ENCODE assay signal across 9 cellular contexts in genomic region chr16:31877876-31878642, GRCh38. TPM values are rescaled to one million over a fixed set of nuclear protein-coding genes. Genes with fewer than 3 reads are reported as not detected.
A peak's percentile ranks its signal among the peaks of the same experiment; 100 is the strongest.
DNase-seq lines count a peak whose midpoint lies in the region; ATAC-seq and TF ChIP-seq lines count a peak whose summit lies in the region.
"Had no signal": no experiment of that assay in that cellular context is flagged by ENCODE, and none has a peak within 500 bp of the region (broad histone marks: within the 10 kb centered on the region; RNA-seq: fewer than 3 reads in every experiment).

No MANE protein-coding gene starts in this region.

- no peaks in the 10 kb centered on the region for H3K27me3 Mint-ChIP-seq in CD4-positive, alpha-beta memory T cell
- no peaks in the 10 kb centered on the region for H3K27me3 Mint-ChIP-seq in chondrocyte (ENCODE audit: low read depth)
- H3K27me3 Mint-ChIP-seq in osteocyte (ENCODE audit: unreplicated experiment) = no peaks in the 10 kb centered on the region

- ATAC-seq in HG02970 (IDR thresholded peaks at IDR 0.05; ENCODE audit: low FRiP score, unreplicated experiment) (no peak), GM21619 (IDR thresholded peaks at IDR 0.05; ENCODE audit: unreplicated experiment) (no peak), right cardiac atrium (no peak)

- CTCF ChIA-PET in CD4-positive, alpha-beta memory T cell (lab: Charles Lee; ENCODE audit: partially characterized antibody) = interaction anchor here (1.6 kb wide), 1 partner anchor 9 kb away, joined by 15 read pairs; no protein-coding TSS in a partner anchor

- peak in 1 of 5 donors; percentile 43 for DNase-seq in CD4-positive, alpha-beta memory T cell
- DNase-seq in MM.1S (no peak), chondrocyte (ENCODE audit: low spot score) (no peak), osteocyte (ENCODE audit: extremely low spot score, unreplicated experiment) (no peak), dermis blood vessel endothelial cell (no peak), right cardiac atrium (no peak)
- DNase-seq: mesendoderm had no signal

- H2AFZ ChIP-seq in MM.1S (ENCODE audit: low read length) = no peak overlapping the region

- peak overlapping the region; percentile 71 to 98 (median 86) for H3K4me3 Mint-ChIP-seq in CD4-positive, alpha-beta memory T cell
- no peak overlapping the region for H3K4me3 Mint-ChIP-seq in chondrocyte (ENCODE audit: unreplicated experiment)
- no peak overlapping the region for H3K4me3 Mint-ChIP-seq in osteocyte (ENCODE audit: unreplicated experiment)

- no peaks in the 10 kb centered on the region for H3K9me3 ChIP-seq in CD4-positive, alpha-beta memory T cell (ENCODE audit: control insufficient read depth in 1 of 2, low read length in 2 of 2)
- H3K9me3 ChIP-seq in MM.1S (replicated peaks; ENCODE audit: insufficient read depth, low read length) = no peaks in the 10 kb centered on the region
- H3K9me3 ChIP-seq in right cardiac atrium (ENCODE audit: control insufficient read depth, low read length) = no peaks in the 10 kb centered on the region

- H3K9me2 ChIP-seq in MM.1S (replicated peaks; ENCODE audit: insufficient read depth, low read length) = no peaks in the 10 kb centered on the region

- peak overlapping the region; percentile 87 to 98 (median 95) for H3K27ac Mint-ChIP-seq in CD4-positive, alpha-beta memory T cell
- peak overlapping the region; percentile 98 for H3K27ac Mint-ChIP-seq in chondrocyte (ENCODE audit: unreplicated experiment)
- H3K27ac Mint-ChIP-seq in osteocyte (ENCODE audit: unreplicated experiment) = peak overlapping the region; percentile 98

- H3K79me2 ChIP-seq in MM.1S (ENCODE audit: low read length) = peaks cover 95% of the 10 kb centered on the region

- H3K36me3 ChIP-seq in CD4-positive, alpha-beta memory T cell (ENCODE audit: insufficient read depth, low read length) = no peaks in the 10 kb centered on the region
- H3K36me3 ChIP-seq in MM.1S (replicated peaks; ENCODE audit: insufficient read depth, low read length) = peaks cover 21% of the 10 kb centered on the region

- no peaks in the 10 kb centered on the region for H3K27me3 ChIP-seq in CD4-positive, alpha-beta memory T cell (ENCODE audit: insufficient read depth, low read length)
- no peaks in the 10 kb centered on the region for H3K27me3 ChIP-seq in MM.1S (replicated peaks; ENCODE audit: insufficient read depth, low read length)
- no peaks in the 10 kb centered on the region for H3K27me3 ChIP-seq in right cardiac atrium (ENCODE audit: control insufficient read depth, insufficient read depth)

- POLR2A ChIA-PET in CD4-positive, alpha-beta memory T cell (lab: Charles Lee; ENCODE audit: partially characterized antibody) = interaction anchor here (1.0 to 2.2 kb wide), 4 partner anchors 9 to 761 kb away, joined by 3 to 12 read pairs (median 4); partner anchors contain the start of genes FUS and KAT8

- peaks cover 43% of the 10 kb centered on the region for H3F3A ChIP-seq in MM.1S (ENCODE audit: insufficient read depth, low read length)

- peak overlapping the region in 1 of 2 donors; percentile 20 for H3K4me3 ChIP-seq in CD4-positive, alpha-beta memory T cell (ENCODE audit: low read length in 2 of 2)
- peak overlapping the region; percentile 97; the same call in 1 of the 2 replicates for H3K4me3 ChIP-seq in MM.1S (ENCODE audit: low read length)
- no peak overlapping the region for H3K4me3 ChIP-seq in right cardiac atrium (ENCODE audit: low read length)

- peaks cover 82% of the 10 kb centered on the region for H3K4me1 ChIP-seq in CD4-positive, alpha-beta memory T cell (ENCODE audit: insufficient read depth, low read length)
- H3K4me1 ChIP-seq in MM.1S (ENCODE audit: low read length) (peaks cover 47% of the 10 kb centered on the region), right cardiac atrium (ENCODE audit: control insufficient read depth, insufficient read depth, low read length) (peaks cover 19% of the 10 kb centered on the region)

- H3K36me3 Mint-ChIP-seq in CD4-positive, alpha-beta memory T cell = peaks cover 13 to 69% of the 10 kb centered on the region in 2 donors
- H3K36me3 Mint-ChIP-seq in chondrocyte (ENCODE audit: low read depth) (peaks cover 4% of the 10 kb centered on the region), osteocyte (ENCODE audit: unreplicated experiment) (peaks cover 4% of the 10 kb centered on the region)

- peak overlapping the region; percentile 43 for H3K9ac ChIP-seq in MM.1S (ENCODE audit: low read length)

- intact Hi-C loops in CD4-positive, alpha-beta memory T cell (cut with micrococcal nuclease) = loop anchor here (1.0 kb wide), 1 partner anchor 9 kb away; no protein-coding TSS in a partner anchor
- intact Hi-C loops in right cardiac atrium (cut with DNase I) = loop anchor here in 1 of 4 donors (10.0 kb wide), 1 partner anchor 363 kb away; no protein-coding TSS in a partner anchor

- TF ChIP-seq CTCF in MM.1S (IDR thresholded peaks at IDR 0.05; ENCODE audit: low read length) = no peak
- TF ChIP-seq CTCF in chondrocyte (IDR thresholded peaks at IDR 0.05) = no peak
- no peak for TF ChIP-seq CTCF in osteocyte (IDR thresholded peaks at IDR 0.05)

- WGBS in right cardiac atrium = 88% methylated on average over 9 of the region's 9 CpGs

- peak overlapping the region; percentile 98 for H3K4me2 ChIP-seq in MM.1S (ENCODE audit: low read depth, low read length)

- H4K20me1 ChIP-seq in MM.1S (ENCODE audit: insufficient read depth, low read length) = peaks cover 29% of the 10 kb centered on the region; the same call in 1 of the 2 replicates

- peak overlapping the region; percentile 97 for H3K27ac ChIP-seq in CD4-positive, alpha-beta memory T cell (ENCODE audit: low read depth, low read length)
- peak overlapping the region; percentile 96; the same call in 1 of the 2 replicates for H3K27ac ChIP-seq in MM.1S (ENCODE audit: low read length)
- no peak overlapping the region for H3K27ac ChIP-seq in right cardiac atrium (ENCODE audit: low read length)

- H3K4me1 Mint-ChIP-seq in CD4-positive, alpha-beta memory T cell = peaks cover 64 to 93% (median 81%) of the 10 kb centered on the region in 4 donors
- H3K4me1 Mint-ChIP-seq in chondrocyte (ENCODE audit: low read depth) (peaks cover 55% of the 10 kb centered on the region), osteocyte (ENCODE audit: unreplicated experiment) (peaks cover 54% of the 10 kb centered on the region)

- no peaks in the 10 kb centered on the region for H3K9me3 Mint-ChIP-seq in CD4-positive, alpha-beta memory T cell
- H3K9me3 Mint-ChIP-seq in chondrocyte (ENCODE audit: low read depth) (no peaks in the 10 kb centered on the region), osteocyte (ENCODE audit: unreplicated experiment) (no peaks in the 10 kb centered on the region)

RNA-seq across cellular contexts. Expression of gene ZNF267, which starts 4.5 kb away (rescaled TPM):
- total RNA-seq in CD4-positive, alpha-beta memory T cell = 10 to 100 TPM; 47.4 to 51.9 TPM
- 10 to 100 TPM; 12.4 to 17.3 TPM for polyA plus RNA-seq in CD4-positive, alpha-beta memory T cell
- total RNA-seq in chondrocyte = 5.0 to 7.6 TPM (median 5.6 TPM) in 3 replicates
- total RNA-seq in osteocyte = 6.2 and 9.5 TPM in 2 replicates
- total RNA-seq in dermis blood vessel endothelial cell = 33.4 and 41.4 TPM in 2 replicates
- 1 to 10 TPM; 6.4 to 9.9 (median 7.1) TPM for total RNA-seq in right cardiac atrium
- 3.4 TPM for polyA plus RNA-seq in right cardiac atrium

Comparison
In these comparisons a context has a peak if more than half of its experiments do, and no peak if none do; other contexts are left out.
1. H3K4me3 Mint-ChIP-seq: peak in CD4-positive, alpha-beta memory T cell (8 of 8); none in chondrocyte (single experiment) and osteocyte (single experiment).
2. Peak in every context shown above with its lines, with median percentiles within 50 percentile points of each other: H3K27ac Mint-ChIP-seq.